23 cellular contexts compared by ENCODE assay signal in the genomic region with DNA sequence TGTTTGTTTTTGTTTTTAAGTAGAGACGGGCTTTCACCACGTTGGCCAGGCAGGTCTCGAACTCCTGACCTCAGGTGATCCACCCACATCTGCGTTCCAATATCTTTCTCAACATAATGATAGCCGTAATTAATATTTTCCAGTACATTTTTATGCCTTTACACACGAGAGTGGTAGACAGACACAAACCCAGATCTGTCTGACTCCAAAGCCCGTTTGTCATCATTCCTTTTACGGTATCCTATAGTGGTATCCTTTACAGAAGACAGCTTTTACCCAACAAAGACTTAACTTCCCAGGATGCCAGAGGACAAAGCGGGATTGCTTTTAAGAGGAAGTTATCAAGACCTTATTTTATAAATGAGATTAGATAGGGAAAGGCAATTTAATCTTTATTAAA.
"Had no signal": no experiment of that assay in that cellular context is flagged by ENCODE, and none has a peak within 500 bp of the region (broad histone marks: within the 10 kb centered on the region; RNA-seq: fewer than 3 reads in every experiment).

No MANE protein-coding gene starts in this region.

- H3K4me3 Mint-ChIP-seq: IgD-negative memory B cell had no signal

- H3K4me2 ChIP-seq: KMS-11, SK-N-SH had no signal

- H3K9me3 Mint-ChIP-seq: IgD-negative memory B cell had no signal

- H3K27me3 Mint-ChIP-seq: IgD-negative memory B cell had no signal

- ATAC-seq: HepG2, K562, Panc1 had no signal

- DNase-seq: Kasumi-1, MM.1S, NCI-H1092 treated with DMSO at 0.1 percent for 48 hours, NCI-H1436, NCI-H187, NCI-H2029, NCI-H2081 treated with DMSO at 0.1 percent for 48 hours, NCI-H2171, NCI-H226, NCI-H446, NCI-H510A, NCI-H524 treated with DMSO at 0.1 percent for 48 hours, NCI-H69, NCI-H774, SHP77, SK-N-SH, SW 1271 had no signal

- H3K27ac ChIP-seq: KMS-11, RWPE1 had no signal

- H3K9me2 ChIP-seq: SK-N-SH had no signal

- H3K9me3 ChIP-seq: SK-N-SH had no signal

- H3K9ac ChIP-seq: KMS-11, SK-N-SH had no signal

- H3K4me1 Mint-ChIP-seq: IgD-negative memory B cell had no signal

- H3K4me3 ChIP-seq: K562 had no signal
